In the genomic region with DNA sequence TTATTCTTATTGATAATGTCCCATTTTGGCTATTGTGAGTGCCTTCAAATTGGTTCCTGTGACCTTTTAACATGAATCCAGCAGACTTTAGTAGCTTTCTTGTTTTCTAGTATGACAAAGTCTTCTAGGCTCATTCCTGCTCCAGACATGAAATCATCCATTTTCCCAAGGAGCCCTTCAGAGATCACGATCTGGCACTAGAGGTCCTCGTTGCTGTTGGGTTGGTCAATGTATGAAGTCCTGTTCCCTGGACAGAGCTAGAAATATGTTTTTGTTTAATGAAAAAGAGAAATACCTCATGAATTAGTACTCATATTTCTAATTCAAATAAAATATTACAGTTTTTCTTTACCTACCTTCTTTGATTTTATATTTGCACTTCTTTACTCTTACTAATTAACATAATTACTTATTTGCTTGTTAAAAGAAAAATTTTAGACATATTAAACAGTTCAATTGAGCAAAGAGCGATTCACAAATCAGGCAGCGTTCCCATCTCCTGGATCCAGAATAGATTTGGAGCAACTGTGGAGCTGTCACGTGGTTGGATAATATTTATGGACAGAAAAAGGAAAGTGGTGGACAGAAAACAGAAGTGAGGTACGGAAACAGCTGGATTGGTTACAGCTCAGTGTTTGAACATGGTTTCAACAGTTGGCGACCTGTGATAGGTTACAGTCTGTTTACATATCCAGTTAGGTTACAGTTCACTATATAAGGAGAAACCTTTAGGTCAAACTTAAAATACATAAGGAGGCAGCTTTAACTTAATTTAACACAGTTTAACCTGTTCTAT, we compare ENCODE assay signal across 12 cellular contexts. TPM values are rescaled to one million over a fixed set of nuclear protein-coding genes. Genes with fewer than 3 reads are reported as not detected.
DNase-seq lines count a peak whose midpoint lies in the region; ATAC-seq and TF ChIP-seq lines count a peak whose summit lies in the region.
"Had no signal": no experiment of that assay in that cellular context is flagged by ENCODE, and none has a peak within 500 bp of the region (broad histone marks: within the 10 kb centered on the region; RNA-seq: fewer than 3 reads in every experiment).

No MANE protein-coding gene starts in this region.

- no peak for TF ChIP-seq POLR2A in gastroesophageal sphincter (IDR thresholded peaks at IDR 0.05)
- no peak for TF ChIP-seq POLR2A in upper lobe of left lung (IDR thresholded peaks at IDR 0.05)

- no peak overlapping the region for H3K27ac Mint-ChIP-seq in activated CD4-positive, alpha-beta T cell treated with anti-CD3 and anti-CD28 coated beads, Interleukin-2, amount 10 ng/mL, durations not matched to agents 7 days and 5 days
- H3K27ac Mint-ChIP-seq: stimulated activated naive CD8-positive, alpha-beta T cell treated with anti-CD3 and anti-CD28 coated beads, Interleukin-15, Interleukin-2, amounts not matched to agents 100 ng/mL and 50 ng/mL, for 24 hours had no signal

- no peaks in the 10 kb centered on the region for H3K4me1 Mint-ChIP-seq in activated CD4-positive, alpha-beta T cell treated with anti-CD3 and anti-CD28 coated beads, Interleukin-2, amount 10 ng/mL, durations not matched to agents 7 days and 5 days
- H3K4me1 Mint-ChIP-seq: central memory CD8-positive, alpha-beta T cell had no signal

- H3K4me3 ChIP-seq in gastroesophageal sphincter: no peak overlapping the region
- H3K4me3 ChIP-seq in upper lobe of left lung: no peak overlapping the region
- H3K4me3 ChIP-seq: SK-N-MC had no signal

- peak; percentile 39 for ATAC-seq in Right ventricle myocardium superior (ENCODE audit: poor library complexity)
- ATAC-seq in Right ventricle myocardium inferior: no peak
- peak; percentile 83 for ATAC-seq in gastroesophageal sphincter
- ATAC-seq in upper lobe of left lung (ENCODE audit: low FRiP score in 2 of 2): peak; percentile 73 to 77
- no peak for ATAC-seq in GM21367 (IDR thresholded peaks at IDR 0.05; ENCODE audit: unreplicated experiment)
- ATAC-seq in HG03159 (IDR thresholded peaks at IDR 0.05; ENCODE audit: unreplicated experiment): no peak

- H3K27ac ChIP-seq in gastroesophageal sphincter (peak overlapping the region in 1 of 4 donors; percentile 6), upper lobe of left lung (no peak overlapping the region)
- H3K27ac ChIP-seq: SK-N-MC had no signal

- intact Hi-C loops in Right ventricle myocardium superior (cut with DNase I) (no loop called here), Right ventricle myocardium inferior (cut with DNase I) (no loop called here)

- peaks cover 15% of the 10 kb centered on the region for H3K27me3 Mint-ChIP-seq in activated CD4-positive, alpha-beta T cell treated with anti-CD3 and anti-CD28 coated beads, Interleukin-2, amount 10 ng/mL, durations not matched to agents 7 days and 5 days

- no peak for DNase-seq in Right ventricle myocardium superior
- DNase-seq in Right ventricle myocardium inferior (ENCODE audit: missing footprints): no peak
- DNase-seq in RKO (ENCODE audit: low spot score): peak; percentile 58
- DNase-seq in upper lobe of left lung: peak in 1 of 2 donors; percentile 27
- no peak for DNase-seq in activated CD4-positive, alpha-beta T cell treated with anti-CD3 and anti-CD28 coated beads, Interleukin-2, amount 10 ng/mL, durations not matched to agents 7 days and 5 days
- DNase-seq: Calu3 had no signal

- H3K36me3 ChIP-seq in gastroesophageal sphincter (no peaks in the 10 kb centered on the region), upper lobe of left lung (no peaks in the 10 kb centered on the region)

- POLR2A ChIA-PET in activated CD4-positive, alpha-beta T cell treated with anti-CD3 and anti-CD28 coated beads, Interleukin-2, amount 10 ng/mL, durations not matched to agents 7 days and 5 days (lab: Charles Lee): no interaction called here

- H3K9me3 ChIP-seq in gastroesophageal sphincter: no peaks in the 10 kb centered on the region
- no peaks in the 10 kb centered on the region for H3K9me3 ChIP-seq in upper lobe of left lung

- no peaks in the 10 kb centered on the region for H3K9me3 Mint-ChIP-seq in activated CD4-positive, alpha-beta T cell treated with anti-CD3 and anti-CD28 coated beads, Interleukin-2, amount 10 ng/mL, durations not matched to agents 7 days and 5 days
- H3K9me3 Mint-ChIP-seq: central memory CD8-positive, alpha-beta T cell; stimulated activated naive CD8-positive, alpha-beta T cell treated with anti-CD3 and anti-CD28 coated beads, Interleukin-15, Interleukin-2, amounts not matched to agents 100 ng/mL and 50 ng/mL, for 24 hours had no signal

- WGBS in gastroesophageal sphincter (ENCODE audit: low coverage in 1 of 2), 2 donors: 40 to 62% methylated on average over 6 to 7 of the region's 7 CpGs
- 43 to 66% methylated on average over 7 of the region's 7 CpGs for WGBS in upper lobe of left lung, 2 donors

- H3K4me1 ChIP-seq in gastroesophageal sphincter (peaks cover 0 to 19% (median 4%) of the 10 kb centered on the region in 3 donors), upper lobe of left lung (peaks cover 0 to 8% (median 2%) of the 10 kb centered on the region in 4 donors)

- TF ChIP-seq EP300 in gastroesophageal sphincter (IDR thresholded peaks at IDR 0.05) (no peak), upper lobe of left lung (IDR thresholded peaks at IDR 0.05) (no peak)

- TF ChIP-seq CTCF in gastroesophageal sphincter (IDR thresholded peaks at IDR 0.05) (peak in 2 of 4 experiments; percentile 21 to 36), upper lobe of left lung (IDR thresholded peaks at IDR 0.05) (peak in 3 of 6 experiments; percentile 9 to 39 (median 10))

- CTCF ChIA-PET in activated CD4-positive, alpha-beta T cell treated with anti-CD3 and anti-CD28 coated beads, Interleukin-2, amount 10 ng/mL, durations not matched to agents 7 days and 5 days (lab: Charles Lee): interaction anchor here (1.3 kb wide), 1 partner anchor 188 kb away, joined by 3 read pairs; no protein-coding TSS in a partner anchor

- no peaks in the 10 kb centered on the region for H3K36me3 Mint-ChIP-seq in activated CD4-positive, alpha-beta T cell treated with anti-CD3 and anti-CD28 coated beads, Interleukin-2, amount 10 ng/mL, durations not matched to agents 7 days and 5 days (ENCODE audit: low read depth)

- H3K27me3 ChIP-seq in gastroesophageal sphincter (peaks cover 4% of the 10 kb centered on the region), upper lobe of left lung (no peaks in the 10 kb centered on the region)

- no peak overlapping the region for H3K4me3 Mint-ChIP-seq in activated CD4-positive, alpha-beta T cell treated with anti-CD3 and anti-CD28 coated beads, Interleukin-2, amount 10 ng/mL, durations not matched to agents 7 days and 5 days
- H3K4me3 Mint-ChIP-seq: central memory CD8-positive, alpha-beta T cell; stimulated activated naive CD8-positive, alpha-beta T cell treated with anti-CD3 and anti-CD28 coated beads, Interleukin-15, Interleukin-2, amounts not matched to agents 100 ng/mL and 50 ng/mL, for 24 hours had no signal

RNA-seq across cellular contexts. Expression of gene FAM234B, which starts 19.8 kb away (rescaled TPM):
- total RNA-seq in Right ventricle myocardium superior: 1.8 TPM
- 2.4 TPM for total RNA-seq in Right ventricle myocardium inferior
- total RNA-seq in gastroesophageal sphincter: 1 to 10 TPM; 4.7 to 6.5 (median 5.5) TPM
- 10 to 100 TPM in 1 of 6 donors, 1 to 10 TPM in 5; 3.1 to 16.2 (median 8.8) TPM for total RNA-seq in upper lobe of left lung
- 1 to 10 TPM; 3.9 to 4.4 TPM for total RNA-seq in activated CD4-positive, alpha-beta T cell treated with anti-CD3 and anti-CD28 coated beads, Interleukin-2, amount 10 ng/mL, durations not matched to agents 7 days and 5 days

RNA-seq across cellular contexts. Expression of gene HEBP1, which starts 24.3 kb away (rescaled TPM):
- 65.3 TPM for total RNA-seq in Right ventricle myocardium superior
- total RNA-seq in Right ventricle myocardium inferior: 63.5 TPM
- 10 to 100 TPM; 33.8 to 47.5 (median 41.9) TPM for total RNA-seq in gastroesophageal sphincter
- total RNA-seq in upper lobe of left lung: 10 to 100 TPM; 25.1 to 70.9 (median 63.7) TPM
- 10 to 100 TPM; 19.6 to 21.2 TPM for total RNA-seq in activated CD4-positive, alpha-beta T cell treated with anti-CD3 and anti-CD28 coated beads, Interleukin-2, amount 10 ng/mL, durations not matched to agents 7 days and 5 days

Comparison
In these comparisons a context has a peak if more than half of its experiments do, and no peak if none do; other contexts are left out.
1. ATAC-seq: peak in Right ventricle myocardium superior (single experiment), gastroesophageal sphincter (single experiment) and upper lobe of left lung (2 of 2); none in Right ventricle myocardium inferior (single experiment), GM21367 (single experiment) and HG03159 (single experiment).